In the genomic region with DNA sequence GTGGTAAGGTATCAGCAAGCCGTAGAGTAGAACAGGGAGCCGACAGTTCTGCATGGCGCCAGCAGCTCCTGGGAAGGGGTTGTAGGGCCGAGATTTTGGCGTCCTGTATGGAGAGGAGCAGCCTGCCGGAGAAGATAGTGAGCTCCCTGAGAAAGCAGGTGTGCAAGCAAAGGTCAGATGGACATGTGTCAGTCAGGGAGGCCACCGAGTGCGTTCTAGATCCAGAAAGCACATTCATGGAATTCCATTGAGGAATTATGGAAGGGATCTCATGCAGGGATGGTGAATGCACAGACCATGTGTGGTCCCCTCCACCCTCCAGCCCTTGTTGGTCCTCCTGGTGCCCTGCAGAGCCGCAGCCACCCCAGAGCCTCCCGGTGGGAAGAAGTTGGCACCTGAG, we compare ENCODE assay signal across 17 cellular contexts. TPM values are rescaled to one million over a fixed set of nuclear protein-coding genes. Genes with fewer than 3 reads are reported as not detected.
A peak's percentile ranks its signal among the peaks of the same experiment; 100 is the strongest.
DNase-seq lines count a peak whose midpoint lies in the region; ATAC-seq and TF ChIP-seq lines count a peak whose summit lies in the region.
"Had no signal": no experiment of that assay in that cellular context is flagged by ENCODE, and none has a peak within 500 bp of the region (broad histone marks: within the 10 kb centered on the region; RNA-seq: fewer than 3 reads in every experiment).

No MANE protein-coding gene starts in this region.

- peak overlapping the region; percentile 59 to 70 for H3K27ac ChIP-seq in liver (ENCODE audit: low read depth in 1 of 2, low read length in 2 of 2)
- no peak overlapping the region for H3K27ac ChIP-seq in hepatocyte

- TF ChIP-seq RAD21 in liver (IDR thresholded peaks at IDR 0.05) = no peak

- H3K4me1 Mint-ChIP-seq in activated B cell treated with CpG ODN at 0.5 μM for 24 hours = peaks cover 94% of the 10 kb centered on the region
- peaks cover 91% of the 10 kb centered on the region for H3K4me1 Mint-ChIP-seq in stimulated activated effector memory CD8-positive, alpha-beta T cell treated with anti-CD3 and anti-CD28 coated beads, Interleukin-12 subunit alpha, Interleukin-12 subunit beta, amount 100 ng/mL, for 72 hours

- no peak overlapping the region for H2AFZ ChIP-seq in hepatocyte

- H3K27me3 ChIP-seq in liver (ENCODE audit: control insufficient read depth in 4 of 4, insufficient read depth in 4 of 4, low read length in 3 of 4) (no peaks in the 10 kb centered on the region), hepatocyte (no peaks in the 10 kb centered on the region)

- POLR2A ChIA-PET in activated B cell treated with CpG ODN at 0.5 μM for 24 hours (lab: Charles Lee) = interaction anchor here (0.6 to 12.7 kb wide), 13 partner anchors 9 to 345 kb away, joined by 3 to 307 read pairs (median 4); partner anchors contain the start of gene CMIP

- H3K4me2 ChIP-seq in hepatocyte = no peak overlapping the region

- no peak for ATAC-seq in activated B cell treated with CpG ODN at 0.5 μM for 24 hours (ENCODE audit: low read depth)
- no peak for ATAC-seq in stimulated activated effector memory CD8-positive, alpha-beta T cell treated with anti-CD3 and anti-CD28 coated beads, Interleukin-12 subunit alpha, Interleukin-12 subunit beta, amount 100 ng/mL, for 72 hours

- H3K27me3 Mint-ChIP-seq in activated B cell treated with CpG ODN at 0.5 μM for 24 hours = no peaks in the 10 kb centered on the region

- H4K20me1 ChIP-seq in hepatocyte (ENCODE audit: insufficient read depth, poor library complexity, severe bottlenecking) = peaks cover 39% of the 10 kb centered on the region

- WGBS in liver = 86% methylated on average over 10 of the region's 10 CpGs
- WGBS in hepatocyte (ENCODE audit: low lambda C conversion rate, missing lambda C conversion rate) = 87% methylated on average over 9 of the region's 10 CpGs

- no peaks in the 10 kb centered on the region for H3K9me3 Mint-ChIP-seq in activated B cell treated with CpG ODN at 0.5 μM for 24 hours
- H3K9me3 Mint-ChIP-seq in stimulated activated effector memory CD8-positive, alpha-beta T cell treated with anti-CD3 and anti-CD28 coated beads, Interleukin-12 subunit alpha, Interleukin-12 subunit beta, amount 100 ng/mL, for 72 hours = no peaks in the 10 kb centered on the region
- H3K9me3 Mint-ChIP-seq: activated T-helper 2 cell treated with anti-CD3 and anti-CD28 coated beads, Interferon-gamma antibody, Interleukin-2, Interleukin-4, amounts not matched to agents 10 μg/mL and 5 μg/mL and 100 μg/mL, durations not matched to agents 14 hours and 24 hours and 36 hours had no signal

- peak overlapping the region; percentile 93 for H3K27ac Mint-ChIP-seq in activated B cell treated with CpG ODN at 0.5 μM for 24 hours
- peak overlapping the region; percentile 81 for H3K27ac Mint-ChIP-seq in stimulated activated effector memory CD8-positive, alpha-beta T cell treated with anti-CD3 and anti-CD28 coated beads, Interleukin-12 subunit alpha, Interleukin-12 subunit beta, amount 100 ng/mL, for 72 hours
- H3K27ac Mint-ChIP-seq: activated T-helper 2 cell treated with anti-CD3 and anti-CD28 coated beads, Interferon-gamma antibody, Interleukin-2, Interleukin-4, amounts not matched to agents 10 μg/mL and 5 μg/mL and 100 μg/mL, durations not matched to agents 14 hours and 24 hours and 36 hours had no signal

- H3K4me3 Mint-ChIP-seq in activated B cell treated with CpG ODN at 0.5 μM for 24 hours = peak overlapping the region; percentile 74
- H3K4me3 Mint-ChIP-seq in stimulated activated effector memory CD8-positive, alpha-beta T cell treated with anti-CD3 and anti-CD28 coated beads, Interleukin-12 subunit alpha, Interleukin-12 subunit beta, amount 100 ng/mL, for 72 hours = peak overlapping the region; percentile 53

- no peaks in the 10 kb centered on the region for H3K9me2 ChIP-seq in hepatocyte (replicated peaks; ENCODE audit: insufficient read depth)

- intact Hi-C loops in activated B cell treated with CpG ODN at 0.5 μM for 24 hours (cut with micrococcal nuclease) = loop anchor here (2.0 to 5.0 kb wide), 3 partner anchors 15 to 75 kb away; no protein-coding TSS in a partner anchor

- no peak for TF ChIP-seq CTCF in GM12875 (IDR thresholded peaks at IDR 0.05; ENCODE audit: borderline replicate concordance, insufficient read depth, low read depth, low read length)
- no peak for TF ChIP-seq CTCF in activated B cell treated with CpG ODN at 0.5 μM for 24 hours (IDR thresholded peaks at IDR 0.05)
- TF ChIP-seq CTCF in liver (IDR thresholded peaks at IDR 0.05; ENCODE audit: low read depth, low read length, missing input control) = no peak
- no peak for TF ChIP-seq CTCF in hepatocyte (IDR thresholded peaks at IDR 0.05; ENCODE audit: poor library complexity)

- H3K4me3 ChIP-seq in GM12875 (ENCODE audit: low read depth, low read length) (peak overlapping the region; percentile 12), liver (ENCODE audit: low read depth in 1 of 3, low read length in 3 of 3) (no peak overlapping the region), hepatocyte (no peak overlapping the region)

- DNase-seq in activated B cell treated with CpG ODN at 0.5 μM for 24 hours (no peak), AG20443 (ENCODE audit: low spot score) (no peak), hepatocyte (ENCODE audit: low spot score) (no peak), D341Med (ENCODE audit: low spot score) (no peak), LoVo (ENCODE audit: low spot score) (no peak)
- no peak for DNase-seq in stimulated activated effector memory CD8-positive, alpha-beta T cell treated with anti-CD3 and anti-CD28 coated beads, Interleukin-12 subunit alpha, Interleukin-12 subunit beta, amount 100 ng/mL, for 72 hours (ENCODE audit: low spot score in 2 of 2)
- DNase-seq: activated CD4-positive, alpha-beta T cell treated with anti-CD3 and anti-CD28 coated beads, Interleukin-2, amount 50 U/mL, for 48 hours; effector CD8-positive, alpha-beta T cell; GOT3; NCI-H2081 treated with DMSO at 0.1 percent for 48 hours; NCI-H774; retina; stimulated activated CD4-positive, alpha-beta T cell treated with anti-CD3 and anti-CD28 coated beads, Interleukin-4, amount 100 ng/mL, for 4 hours; stimulated activated naive CD4-positive, alpha-beta T cell had no signal

- peaks cover 93% of the 10 kb centered on the region for H3K79me2 ChIP-seq in hepatocyte

- peaks cover 15 to 57% (median 45%) of the 10 kb centered on the region in 4 donors for H3K4me1 ChIP-seq in liver (ENCODE audit: control insufficient read depth in 4 of 4, insufficient read depth in 4 of 4, low read length in 3 of 4)
- H3K4me1 ChIP-seq in hepatocyte (ENCODE audit: insufficient read depth) = peaks cover 8% of the 10 kb centered on the region

- no peak overlapping the region for H3K9ac ChIP-seq in liver (ENCODE audit: low read depth in 1 of 2, low read length in 2 of 2)

- H3K36me3 Mint-ChIP-seq in activated B cell treated with CpG ODN at 0.5 μM for 24 hours (ENCODE audit: low read depth) = peaks cover 17% of the 10 kb centered on the region
- H3K36me3 Mint-ChIP-seq in stimulated activated effector memory CD8-positive, alpha-beta T cell treated with anti-CD3 and anti-CD28 coated beads, Interleukin-12 subunit alpha, Interleukin-12 subunit beta, amount 100 ng/mL, for 72 hours = peaks cover 19% of the 10 kb centered on the region

- CTCF ChIA-PET in activated B cell treated with CpG ODN at 0.5 μM for 24 hours (lab: Charles Lee) = interaction anchor here (0.8 to 1.7 kb wide), 4 partner anchors 9 to 50 kb away, joined by 3 to 6 read pairs (median 4); no protein-coding TSS in a partner anchor

- no peaks in the 10 kb centered on the region for H3K36me3 ChIP-seq in liver (ENCODE audit: control insufficient read depth in 4 of 4, insufficient read depth in 3 of 4, low read depth in 1 of 4, low read length in 3 of 4)
- H3K36me3 ChIP-seq in hepatocyte (replicated peaks; ENCODE audit: insufficient read depth, low read depth) = no peaks in the 10 kb centered on the region

- no peaks in the 10 kb centered on the region for H3K9me3 ChIP-seq in liver (ENCODE audit: control insufficient read depth in 4 of 4, low read length in 3 of 4)
- no peaks in the 10 kb centered on the region for H3K9me3 ChIP-seq in hepatocyte (ENCODE audit: low read depth)

TF ChIP-seq in liver, 16 proteins besides CTCF, POLR2A, EP300 and RAD21 (continues in another document):
- no peak for TF ChIP-seq GABPA (IDR thresholded peaks at IDR 0.05 in 1 of 2, conservative IDR thresholded peaks at IDR 0.05 in 1 of 2)
- no peak for TF ChIP-seq HNF4A (conservative IDR thresholded peaks at IDR 0.05)
- no peak for TF ChIP-seq MAX (IDR thresholded peaks at IDR 0.05)
- no peak for TF ChIP-seq JUND (IDR thresholded peaks at IDR 0.05)
- TF ChIP-seq, protein P1, sequence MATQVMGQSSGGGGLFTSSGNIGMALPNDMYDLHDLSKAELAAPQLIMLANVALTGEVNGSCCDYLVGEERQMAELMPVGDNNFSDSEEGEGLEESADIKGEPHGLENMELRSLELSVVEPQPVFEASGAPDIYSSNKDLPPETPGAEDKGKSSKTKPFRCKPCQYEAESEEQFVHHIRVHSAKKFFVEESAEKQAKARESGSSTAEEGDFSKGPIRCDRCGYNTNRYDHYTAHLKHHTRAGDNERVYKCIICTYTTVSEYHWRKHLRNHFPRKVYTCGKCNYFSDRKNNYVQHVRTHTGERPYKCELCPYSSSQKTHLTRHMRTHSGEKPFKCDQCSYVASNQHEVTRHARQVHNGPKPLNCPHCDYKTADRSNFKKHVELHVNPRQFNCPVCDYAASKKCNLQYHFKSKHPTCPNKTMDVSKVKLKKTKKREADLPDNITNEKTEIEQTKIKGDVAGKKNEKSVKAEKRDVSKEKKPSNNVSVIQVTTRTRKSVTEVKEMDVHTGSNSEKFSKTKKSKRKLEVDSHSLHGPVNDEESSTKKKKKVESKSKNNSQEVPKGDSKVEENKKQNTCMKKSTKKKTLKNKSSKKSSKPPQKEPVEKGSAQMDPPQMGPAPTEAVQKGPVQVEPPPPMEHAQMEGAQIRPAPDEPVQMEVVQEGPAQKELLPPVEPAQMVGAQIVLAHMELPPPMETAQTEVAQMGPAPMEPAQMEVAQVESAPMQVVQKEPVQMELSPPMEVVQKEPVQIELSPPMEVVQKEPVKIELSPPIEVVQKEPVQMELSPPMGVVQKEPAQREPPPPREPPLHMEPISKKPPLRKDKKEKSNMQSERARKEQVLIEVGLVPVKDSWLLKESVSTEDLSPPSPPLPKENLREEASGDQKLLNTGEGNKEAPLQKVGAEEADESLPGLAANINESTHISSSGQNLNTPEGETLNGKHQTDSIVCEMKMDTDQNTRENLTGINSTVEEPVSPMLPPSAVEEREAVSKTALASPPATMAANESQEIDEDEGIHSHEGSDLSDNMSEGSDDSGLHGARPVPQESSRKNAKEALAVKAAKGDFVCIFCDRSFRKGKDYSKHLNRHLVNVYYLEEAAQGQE (IDR thresholded peaks at IDR 0.05) = no peak
- TF ChIP-seq HNF4G (IDR thresholded peaks at IDR 0.05) = no peak

RNA-seq across cellular contexts. Expression of gene CMIP, which starts 33.7 kb away (rescaled TPM):
- total RNA-seq in activated B cell treated with CpG ODN at 0.5 μM for 24 hours (62.4 and 76.3 TPM in 2 replicates), liver (10 to 100 TPM; 14.1 to 15.6 TPM), hepatocyte (9.4 and 17.8 TPM in 2 replicates)
- polyA plus RNA-seq in liver (1 to 10 TPM; 1.7 to 6.1 TPM), hepatocyte (4.6 and 5.8 TPM in 2 replicates)
